2 cellular contexts compared by ENCODE assay signal in genomic region chr11:12681462-12681861, GRCh38.
TF ChIP-seq lines count a peak whose summit lies in the region.

No MANE protein-coding gene starts in this region.

TF ChIP-seq in A549, 52 proteins besides CTCF, POLR2A, EP300 and RAD21:
- no peak for TF ChIP-seq EHMT2 (IDR thresholded peaks at IDR 0.05; ENCODE audit: low read depth)
- TF ChIP-seq, protein P1, sequence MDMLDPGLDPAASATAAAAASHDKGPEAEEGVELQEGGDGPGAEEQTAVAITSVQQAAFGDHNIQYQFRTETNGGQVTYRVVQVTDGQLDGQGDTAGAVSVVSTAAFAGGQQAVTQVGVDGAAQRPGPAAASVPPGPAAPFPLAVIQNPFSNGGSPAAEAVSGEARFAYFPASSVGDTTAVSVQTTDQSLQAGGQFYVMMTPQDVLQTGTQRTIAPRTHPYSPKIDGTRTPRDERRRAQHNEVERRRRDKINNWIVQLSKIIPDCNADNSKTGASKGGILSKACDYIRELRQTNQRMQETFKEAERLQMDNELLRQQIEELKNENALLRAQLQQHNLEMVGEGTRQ (IDR thresholded peaks at IDR 0.05) = peak; percentile 32; the same call in 1 of the 2 replicates

TF ChIP-seq in IMR-90, 13 proteins besides CTCF, POLR2A, EP300 and RAD21:
- TF ChIP-seq BHLHE40 (IDR thresholded peaks at IDR 0.05; ENCODE audit: low read depth, low read length) (no peak), NFE2L2 (IDR thresholded peaks at IDR 0.05; ENCODE audit: low read depth, low read length) (no peak), CHD1 (IDR thresholded peaks at IDR 0.05; ENCODE audit: low read depth, low read length) (no peak), RFX5 (IDR thresholded peaks at IDR 0.05; ENCODE audit: low read depth, low read length) (no peak), MXI1 (IDR thresholded peaks at IDR 0.05; ENCODE audit: borderline replicate concordance, low read depth, low read length) (no peak), SMC3 (IDR thresholded peaks at IDR 0.05; ENCODE audit: low read depth, low read length) (no peak), FOS (IDR thresholded peaks at IDR 0.05; ENCODE audit: low read depth, low read length) (no peak), ELK1 (IDR thresholded peaks at IDR 0.05; ENCODE audit: borderline replicate concordance, low read depth, low read length) (no peak)
